ENCODE assay signal across 18 cellular contexts in the genomic region with DNA sequence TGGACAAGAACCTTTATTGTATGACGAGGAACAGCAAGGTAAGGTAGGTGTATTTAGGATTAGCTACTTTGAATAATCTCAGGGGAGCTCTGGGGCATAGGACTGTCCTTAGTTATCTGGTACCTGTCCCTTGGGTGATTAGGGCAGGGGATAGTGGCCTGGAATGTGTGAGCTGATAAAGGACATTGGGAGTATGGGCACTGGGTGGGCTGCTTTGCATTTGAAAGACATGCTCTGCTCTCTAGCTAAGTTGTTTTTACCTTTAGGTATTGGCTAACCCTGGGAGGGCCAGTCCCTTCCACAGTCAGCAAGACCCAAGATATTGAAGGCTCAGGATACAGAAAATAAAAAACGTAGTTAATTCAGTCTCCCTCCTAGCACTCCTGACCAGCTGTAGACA.
"Had no signal": no experiment of that assay in that cellular context is flagged by ENCODE, and none has a peak within 500 bp of the region (broad histone marks: within the 10 kb centered on the region; RNA-seq: fewer than 3 reads in every experiment).

No MANE protein-coding gene starts in this region.

- H3K27me3 ChIP-seq: dorsolateral prefrontal cortex, heart left ventricle, neutrophil, sigmoid colon, tibial artery, upper lobe of left lung, uterus had no signal

- H3K4me1 ChIP-seq: heart left ventricle, sigmoid colon, tibial artery, upper lobe of left lung, uterus had no signal

- H3K36me3 Mint-ChIP-seq: naive thymus-derived CD4-positive, alpha-beta T cell had no signal

- H3K9me3 ChIP-seq: heart left ventricle, neutrophil, sigmoid colon, tibial artery, upper lobe of left lung, uterus had no signal

- H3K4me3 ChIP-seq: coronary artery, dorsolateral prefrontal cortex, heart left ventricle, sigmoid colon, skin epidermis, tibial artery, upper lobe of left lung, uterus had no signal

- ATAC-seq: esophagus mucosa; heart left ventricle; naive thymus-derived CD4-positive, alpha-beta T cell had no signal

- H3K4me1 Mint-ChIP-seq: naive thymus-derived CD4-positive, alpha-beta T cell had no signal

- DNase-seq: dorsolateral prefrontal cortex; effector CD8-positive, alpha-beta T cell; heart left ventricle; hippocampal formation; kidney glomerular epithelial cell; naive thymus-derived CD4-positive, alpha-beta T cell; posterior cingulate gyrus; sigmoid colon; stimulated activated CD4-positive, alpha-beta T cell treated with anti-CD3 and anti-CD28 coated beads, Interleukin-2, amount 100 ng/mL, for 24 hours; stimulated activated CD4-positive, alpha-beta T cell treated with anti-CD3 and anti-CD28 coated beads, Interleukin-4, amount 100 ng/mL, for 4 hours; stimulated activated naive CD4-positive, alpha-beta T cell; tibial artery; upper lobe of left lung; uterus had no signal

- H3K27ac ChIP-seq: coronary artery, dorsolateral prefrontal cortex, heart left ventricle, neutrophil, sigmoid colon, skin epidermis, tibial artery, upper lobe of left lung, uterus had no signal

- H3K36me3 ChIP-seq: heart left ventricle, neutrophil, sigmoid colon, tibial artery, upper lobe of left lung, uterus had no signal

- H3K4me3 Mint-ChIP-seq: naive thymus-derived CD4-positive, alpha-beta T cell had no signal

- H3K27ac Mint-ChIP-seq: naive thymus-derived CD4-positive, alpha-beta T cell had no signal
